In the genomic region with DNA sequence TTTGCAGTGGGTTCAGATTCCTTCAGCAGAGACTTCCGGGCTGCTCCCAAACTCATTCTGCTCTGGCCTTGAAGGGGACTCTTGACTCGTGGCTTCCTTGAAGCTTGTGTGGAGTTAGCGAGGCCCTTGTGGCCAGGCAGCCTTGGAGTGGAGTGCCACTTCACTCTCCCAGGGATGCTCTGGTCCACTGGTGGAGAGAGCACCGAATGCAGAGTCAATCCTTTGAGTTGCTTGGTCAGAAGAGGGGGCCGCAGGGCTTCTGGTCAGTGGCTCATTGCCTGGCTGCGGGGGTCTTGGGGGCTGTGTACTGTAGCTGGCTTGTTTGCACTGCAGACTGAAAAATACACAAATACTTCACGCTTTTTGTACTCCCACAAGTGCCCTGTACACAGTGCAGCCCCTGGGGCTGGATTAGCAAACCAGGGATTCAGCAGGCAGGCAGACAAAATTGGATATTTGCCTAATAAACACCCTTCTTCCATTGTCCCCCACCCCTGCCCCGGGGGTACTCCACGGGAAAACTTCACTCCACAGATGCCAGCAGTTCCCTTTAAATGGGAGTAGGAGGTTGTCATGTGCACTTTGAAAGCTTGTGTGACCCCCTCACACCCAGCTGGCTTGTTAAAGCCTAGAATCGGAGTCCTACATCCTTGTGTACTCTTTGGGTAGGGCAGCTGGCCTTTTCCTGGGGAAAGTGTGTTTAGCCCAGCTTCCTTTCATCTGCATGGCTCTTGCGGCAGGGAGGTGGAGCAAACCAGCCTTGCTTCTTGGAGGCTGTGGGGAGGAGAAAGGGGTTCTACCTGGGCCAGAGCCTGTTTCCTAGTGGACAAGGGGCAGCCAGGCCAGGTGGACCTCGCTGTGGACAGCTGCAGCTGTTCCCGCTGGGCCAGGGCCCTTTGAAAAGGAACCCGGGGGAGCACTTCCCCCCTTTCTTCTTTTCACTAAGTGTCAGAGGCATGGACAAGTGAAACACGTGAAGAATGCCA, we compare ENCODE assay signal across 12 cellular contexts. TPM values are rescaled to one million over a fixed set of nuclear protein-coding genes. Genes with fewer than 3 reads are reported as not detected.
DNase-seq lines count a peak whose midpoint lies in the region; ATAC-seq and TF ChIP-seq lines count a peak whose summit lies in the region.
"Had no signal": no experiment of that assay in that cellular context is flagged by ENCODE, and none has a peak within 500 bp of the region (broad histone marks: within the 10 kb centered on the region; RNA-seq: fewer than 3 reads in every experiment).

No MANE protein-coding gene starts in this region.

- intact Hi-C loops in esophagus muscularis mucosa (cut with DNase I) (loop anchor here (5.0 kb wide), 4 partner anchors 83 to 333 kb away; no protein-coding TSS in a partner anchor), mucosa of descending colon (cut with DNase I, micrococcal nuclease) (loop anchor here in 1 of 2 donors (10.0 kb wide), 1 partner anchor 96 kb away; no protein-coding TSS in a partner anchor)

- peaks cover 11% of the 10 kb centered on the region; the same call in 1 of the 2 replicates for H3K36me3 Mint-ChIP-seq in HFFc6 (ENCODE audit: low read depth)
- H3K36me3 Mint-ChIP-seq: CD4-positive, alpha-beta memory T cell had no signal

- H3K4me3 ChIP-seq in esophagus muscularis mucosa (no peak overlapping the region), mucosa of descending colon (no peak overlapping the region)

- H3K4me1 ChIP-seq in esophagus muscularis mucosa (peaks cover 16 to 78% (median 71%) of the 10 kb centered on the region in 4 donors), mucosa of descending colon (ENCODE audit: low read depth) (peaks cover 33% of the 10 kb centered on the region)

- H3K27me3 Mint-ChIP-seq in HFFc6 (ENCODE audit: insufficient read depth): peaks cover 2% of the 10 kb centered on the region; the same call in 1 of the 2 replicates

- H3K27ac Mint-ChIP-seq in HFFc6: peak overlapping the region; percentile 90
- H3K27ac Mint-ChIP-seq: CD4-positive, alpha-beta memory T cell had no signal

- H3K9me3 ChIP-seq in esophagus muscularis mucosa: no peaks in the 10 kb centered on the region
- H3K9me3 ChIP-seq in mucosa of descending colon: no peaks in the 10 kb centered on the region

- ATAC-seq in mucosa of descending colon (peak; percentile 75), HG02798 (IDR thresholded peaks at IDR 0.05; ENCODE audit: poor library complexity, unreplicated experiment) (no peak), GM21367 (IDR thresholded peaks at IDR 0.05; ENCODE audit: unreplicated experiment) (no peak)

- peaks cover 0 to 51% (median 0%) of the 10 kb centered on the region in 4 donors for H3K27me3 ChIP-seq in esophagus muscularis mucosa

- peaks cover 70% of the 10 kb centered on the region for H3K4me1 Mint-ChIP-seq in HFFc6 (ENCODE audit: low read depth)

- H3K9me3 Mint-ChIP-seq in HFFc6: no peaks in the 10 kb centered on the region

- H3K36me3 ChIP-seq in esophagus muscularis mucosa (no peaks in the 10 kb centered on the region), mucosa of descending colon (ENCODE audit: low read depth) (no peaks in the 10 kb centered on the region)

- H3K4me3 Mint-ChIP-seq in HFFc6: peak overlapping the region; percentile 98

- no peak for TF ChIP-seq POLR2A in esophagus muscularis mucosa (IDR thresholded peaks at IDR 0.05; ENCODE audit: low read depth)

- DNase-seq in DMS53 (lab: John Stamatoyannopoulos, UW) (peak; percentile 64), HFFc6 (no peak), esophagus muscularis mucosa (ENCODE audit: extremely low spot score) (peak; percentile 89), mucosa of descending colon (peak in 2 of 3 donors; percentile 41 to 59), COLO829 (ENCODE audit: low spot score) (no peak)
- DNase-seq in activated CD4-positive, alpha-beta T cell treated with anti-CD3 and anti-CD28 coated beads for 48 hours: no peak
- DNase-seq: activated CD4-positive, CD25-positive, alpha-beta regulatory T cell treated with anti-CD3 and anti-CD28 coated beads, Interleukin-2, amount 50 U/mL, for 72 hours; activated gamma-delta T cell; CD4-positive, alpha-beta memory T cell; NCI-H1694 had no signal

- TF ChIP-seq CTCF in HFFc6 (IDR thresholded peaks at IDR 0.05): no peak
- TF ChIP-seq CTCF in esophagus muscularis mucosa (IDR thresholded peaks at IDR 0.05): no peak
- no peak for TF ChIP-seq CTCF in mucosa of descending colon (IDR thresholded peaks at IDR 0.05)

- TF ChIP-seq EP300 in esophagus muscularis mucosa (IDR thresholded peaks at IDR 0.05): no peak

- 58% methylated on average over 11 of the region's 15 CpGs for WGBS in esophagus muscularis mucosa

- H3K27ac ChIP-seq in esophagus muscularis mucosa (replicated peaks in 1 of 4): peak overlapping the region; percentile 87 to 94 (median 92)

RNA-seq across cellular contexts. Expression of a gene that starts 3.4 kb away (rescaled TPM):
- 10 to 100 TPM; 40.2 to 46.1 (median 41.9) TPM for total RNA-seq in HFFc6 (2021; fragmentation: NEBNext Ultra II Directional; extraction: Animal tissue kit (Norgen Biotek cat#: 25700))
- total RNA-seq in esophagus muscularis mucosa (10 to 100 TPM in 2 of 4 donors, 1 to 10 TPM in 2; 7.1 to 25.3 (median 11.8) TPM), mucosa of descending colon (1 to 10 TPM; 1.0 to 7.3 (median 1.3) TPM)
- total RNA-seq: CD4-positive, alpha-beta memory T cell had no signal

Comparison
In these comparisons a context has a peak if more than half of its experiments do, and no peak if none do; other contexts are left out.
1. DNase-seq: peak in DMS53 (single experiment), esophagus muscularis mucosa (single experiment) and mucosa of descending colon (2 of 3); none in HFFc6 (single experiment), COLO829 (single experiment) and activated CD4-positive, alpha-beta T cell treated with anti-CD3 and anti-CD28 coated beads for 48 hours (single experiment).